Comparison of ENCODE assay signal across 1 cellular context in genomic region chr5:116971131-116971530, GRCh38.
TF ChIP-seq lines count a peak whose summit lies in the region.

No MANE protein-coding gene starts in this region.

TF ChIP-seq in GM23338, 12 proteins besides CTCF, POLR2A, EP300 and RAD21:
- TF ChIP-seq REST (IDR thresholded peaks at IDR 0.05; ENCODE audit: unreplicated experiment) (no peak), EZH2 (IDR thresholded peaks at IDR 0.05; ENCODE audit: low read depth, unreplicated experiment) (no peak), NANOG (IDR thresholded peaks at IDR 0.05; ENCODE audit: borderline replicate concordance) (no peak), ZNF462 (CRISPR knock-in tag; IDR thresholded peaks at IDR 0.05) (no peak), EZH2phosphoT487 (IDR thresholded peaks at IDR 0.05; ENCODE audit: unreplicated experiment) (no peak), CREB1 (CRISPR knock-in tag; IDR thresholded peaks at IDR 0.05; ENCODE audit: low read depth) (no peak), ZNF114 (CRISPR knock-in tag; IDR thresholded peaks at IDR 0.05) (no peak), JUNB (IDR thresholded peaks at IDR 0.05; ENCODE audit: unreplicated experiment) (no peak), POLR2AphosphoS5 (IDR thresholded peaks at IDR 0.05; ENCODE audit: low read depth) (no peak), ETS1 (IDR thresholded peaks at IDR 0.05) (no peak), STAT1 (IDR thresholded peaks at IDR 0.05; ENCODE audit: unreplicated experiment) (no peak), ZNF331 (CRISPR knock-in tag; IDR thresholded peaks at IDR 0.05; ENCODE audit: low read depth) (no peak)
